In the genomic region with DNA sequence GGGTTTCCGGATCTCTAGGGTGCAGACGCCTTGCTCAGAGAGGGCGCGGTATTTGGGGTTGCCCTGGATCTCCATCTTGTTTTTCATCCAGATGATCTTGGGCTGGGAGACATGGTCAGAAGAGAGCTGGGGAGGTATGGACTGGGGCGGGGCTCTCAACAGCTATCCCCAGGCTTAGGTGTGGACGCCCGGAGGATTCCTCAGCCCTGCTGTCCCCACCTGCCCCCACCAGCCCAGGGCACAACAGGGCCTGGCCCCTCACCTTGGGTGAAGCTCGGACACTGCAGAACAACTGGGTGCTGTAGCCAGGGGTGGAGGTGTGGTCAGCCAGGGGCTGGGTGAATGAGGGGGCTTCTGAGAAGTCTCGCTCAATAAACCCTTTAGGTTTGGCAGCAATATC, we compare ENCODE assay signal across 14 cellular contexts. TPM values are rescaled to one million over a fixed set of nuclear protein-coding genes. Genes with fewer than 3 reads are reported as not detected.
DNase-seq lines count a peak whose midpoint lies in the region; FAIRE-seq and TF ChIP-seq lines count a peak whose summit lies in the region.
"Had no signal": no experiment of that assay in that cellular context is flagged by ENCODE, and none has a peak within 500 bp of the region (broad histone marks: within the 10 kb centered on the region; RNA-seq: fewer than 3 reads in every experiment).

No MANE protein-coding gene starts in this region.

- H3K27ac ChIP-seq in kidney (ENCODE audit: low read depth in 2 of 2, low read length in 2 of 2) (no peak overlapping the region), neuronal stem cell (replicated peaks; ENCODE audit: low read length) (no peak overlapping the region), brain microvascular endothelial cell (no peak overlapping the region)
- H3K27ac ChIP-seq: 22Rv1 had no signal

- H3K4me3 ChIP-seq in kidney (ENCODE audit: low read length in 2 of 2) = no peak overlapping the region
- H3K4me3 ChIP-seq in neuronal stem cell (ENCODE audit: low read length in 2 of 2) = no peak overlapping the region
- H3K4me3 ChIP-seq in brain microvascular endothelial cell (ENCODE audit: low read depth, low read length) = no peak overlapping the region

- H3K9ac ChIP-seq in kidney (ENCODE audit: low read length in 2 of 2) (no peak overlapping the region), neuronal stem cell (ENCODE audit: low read depth, low read length, poor library complexity) (no peak overlapping the region)

- in situ Hi-C loops in brain microvascular endothelial cell (cut with HindIII; ENCODE audit: low pct_ligation_motif_present, low sequenced_read_pairs) = no loop called here

- peak; percentile 25 for DNase-seq in activated effector memory CD4-positive, alpha-beta T cell treated with anti-CD3 and anti-CD28 coated beads, Interleukin-2, amount 50 U/mL, for 16 hours
- DNase-seq in activated effector memory CD4-positive, alpha-beta T cell treated with Interleukin-2 at 50 U/mL for 16 hours = no peak
- peak; percentile 39 for DNase-seq in kidney
- no peak for DNase-seq in neuronal stem cell (ENCODE audit: low spot score)
- no peak for DNase-seq in H54 (ENCODE audit: insufficient read length, low spot score)
- DNase-seq in brain microvascular endothelial cell = no peak
- DNase-seq in stimulated activated CD4-positive, alpha-beta T cell treated with anti-CD3 and anti-CD28 coated beads, Interleukin-4, amount 100 ng/mL, for 4 hours = no peak
- DNase-seq: CD8-positive, alpha-beta memory T cell had no signal

- H3K23ac ChIP-seq in neuronal stem cell (ENCODE audit: low read depth, low read length, poor library complexity) = no peak overlapping the region

- no peak overlapping the region for H2BK5ac ChIP-seq in neuronal stem cell (ENCODE audit: low read length)

- H3K36me3 ChIP-seq in kidney (ENCODE audit: control insufficient read depth in 1 of 2, insufficient read depth in 2 of 2, low read length in 2 of 2) (no peaks in the 10 kb centered on the region), neuronal stem cell (replicated peaks in 1 of 2; ENCODE audit: control insufficient read depth in 2 of 2, insufficient read depth in 2 of 2, low read length in 2 of 2) (no peaks in the 10 kb centered on the region), brain microvascular endothelial cell (replicated peaks) (no peaks in the 10 kb centered on the region)

- no peak for FAIRE-seq in kidney (lab: Jason Lieb, UNC)
- FAIRE-seq in H54 (lab: Jason Lieb, UNC) = no peak
- FAIRE-seq: GM18507 had no signal

- no peak overlapping the region for H3K14ac ChIP-seq in neuronal stem cell (ENCODE audit: low read length)

- no peak overlapping the region for H2BK120ac ChIP-seq in neuronal stem cell (ENCODE audit: low read depth, low read length)

- H2BK12ac ChIP-seq in neuronal stem cell (ENCODE audit: low read length) = no peak overlapping the region

- no peaks in the 10 kb centered on the region for H3K27me3 ChIP-seq in neuronal stem cell (ENCODE audit: control insufficient read depth in 3 of 3, insufficient read depth in 3 of 3, low read depth in 1 of 3, low read length in 3 of 3)
- H3K27me3 ChIP-seq in brain microvascular endothelial cell (replicated peaks) = peaks cover 1% of the 10 kb centered on the region

- TF ChIP-seq CTCF in kidney (IDR thresholded peaks at IDR 0.05; ENCODE audit: borderline replicate concordance, extremely low read depth, insufficient read depth) (no peak), brain microvascular endothelial cell (IDR thresholded peaks at IDR 0.05; ENCODE audit: low read depth, low read length, missing control alignments) (no peak)

- no CpG with 5 or more reads among the region's 9 CpGs for WGBS in neuronal stem cell (ENCODE audit: extremely low coverage in 2 of 2, insufficient read length in 2 of 2, insufficient replicate concordance in 1 of 2), 2 donors

- no peaks in the 10 kb centered on the region for H3K9me3 ChIP-seq in kidney (ENCODE audit: control insufficient read depth in 1 of 2, low read length in 2 of 2)
- no peaks in the 10 kb centered on the region for H3K9me3 ChIP-seq in neuronal stem cell (replicated peaks in 1 of 2; ENCODE audit: control insufficient read depth in 2 of 2, insufficient read depth in 1 of 2, low read depth in 1 of 2, low read length in 2 of 2)

- H4K8ac ChIP-seq in neuronal stem cell (ENCODE audit: low read depth, low read length) = no peak overlapping the region

- intact Hi-C loops in kidney (cut with DNase I) = no loop called here

- H3K4me1 ChIP-seq in kidney (ENCODE audit: control insufficient read depth in 1 of 2, insufficient read depth in 1 of 2, low read depth in 1 of 2, low read length in 2 of 2) (peaks cover 0 to 5% of the 10 kb centered on the region in 2 donors), neuronal stem cell (ENCODE audit: control insufficient read depth in 2 of 2, insufficient read depth in 1 of 2, low read depth in 1 of 2, low read length in 2 of 2) (peaks cover 0 to 9% of the 10 kb centered on the region in 2 donors)

- peak overlapping the region; percentile 46 for H3K18ac ChIP-seq in neuronal stem cell (ENCODE audit: low read length)

- no peak overlapping the region for H2AFZ ChIP-seq in neuronal stem cell (ENCODE audit: low read length)

- no peak overlapping the region for H3K4ac ChIP-seq in neuronal stem cell (ENCODE audit: low read length)

- H2BK15ac ChIP-seq in neuronal stem cell (ENCODE audit: low read length) = peak overlapping the region; percentile 68

- no peak overlapping the region for H4K91ac ChIP-seq in neuronal stem cell (ENCODE audit: low read depth, low read length, poor library complexity)

- no peak for TF ChIP-seq POLR2A in H54 (IDR thresholded peaks at IDR 0.05; ENCODE audit: low read depth, low read length)

- H2AK5ac ChIP-seq in neuronal stem cell (ENCODE audit: low read depth, low read length) = peak overlapping the region; percentile 43

- H3K79me1 ChIP-seq in neuronal stem cell (ENCODE audit: low read depth, low read length) = no peaks in the 10 kb centered on the region

- H3K4me2 ChIP-seq in neuronal stem cell (ENCODE audit: insufficient read depth, low read length, poor library complexity, severe bottlenecking) = no peak overlapping the region

RNA-seq across cellular contexts. Expression of gene MYBPH, which starts 6.6 kb away (rescaled TPM):
- not detected for total RNA-seq in kidney
- 2.3 TPM for polyA plus RNA-seq in kidney (ENCODE audit: insufficient read depth, low read depth, low replicate concordance)
- polyA plus RNA-seq in neuronal stem cell (2013, experiment 1 of 2) = not detected
- not detected for polyA plus RNA-seq in neuronal stem cell (2013, experiment 2 of 2)
- total RNA-seq: A673; CD8-positive, alpha-beta memory T cell; Daoy; H4 had no signal
- polyA plus RNA-seq: BJ; CD8-positive, alpha-beta memory T cell had no signal

RNA-seq across cellular contexts. Expression of gene CHI3L1, which starts 17.5 kb away (rescaled TPM):
- 49.5 TPM for total RNA-seq in kidney
- polyA plus RNA-seq in kidney (ENCODE audit: insufficient read depth, low read depth, low replicate concordance) = 96.6 TPM
- polyA plus RNA-seq in neuronal stem cell (2013, experiment 1 of 2) = 0.24 TPM
- polyA plus RNA-seq in neuronal stem cell (2013, experiment 2 of 2) = 0.21 TPM
- total RNA-seq: A673; CD8-positive, alpha-beta memory T cell; Daoy; H4 had no signal
- polyA plus RNA-seq: CD8-positive, alpha-beta memory T cell had no signal

RNA-seq across cellular contexts. Expression of gene ADORA1, which starts 41.5 kb away (rescaled TPM):
- 4.9 TPM for total RNA-seq in kidney
- 21.2 TPM for polyA plus RNA-seq in kidney (ENCODE audit: insufficient read depth, low read depth, low replicate concordance)
- polyA plus RNA-seq in neuronal stem cell (2013, experiment 1 of 2) = 4.7 TPM
- polyA plus RNA-seq in neuronal stem cell (2013, experiment 2 of 2) = 4.6 TPM
- total RNA-seq: CD8-positive, alpha-beta memory T cell had no signal
- polyA plus RNA-seq: CD8-positive, alpha-beta memory T cell had no signal

Comparison
In these comparisons a context has a peak if more than half of its experiments do, and no peak if none do; other contexts are left out.
1. DNase-seq: peak in activated effector memory CD4-positive, alpha-beta T cell treated with anti-CD3 and anti-CD28 coated beads, Interleukin-2, amount 50 U/mL, for 16 hours (single experiment) and kidney (single experiment); none in activated effector memory CD4-positive, alpha-beta T cell treated with Interleukin-2 at 50 U/mL for 16 hours (single experiment), neuronal stem cell (single experiment), H54 (single experiment), brain microvascular endothelial cell (single experiment) and stimulated activated CD4-positive, alpha-beta T cell treated with anti-CD3 and anti-CD28 coated beads, Interleukin-4, amount 100 ng/mL, for 4 hours (0 of 2).